ENCODE assay signal across 1 cellular context in the genomic region with DNA sequence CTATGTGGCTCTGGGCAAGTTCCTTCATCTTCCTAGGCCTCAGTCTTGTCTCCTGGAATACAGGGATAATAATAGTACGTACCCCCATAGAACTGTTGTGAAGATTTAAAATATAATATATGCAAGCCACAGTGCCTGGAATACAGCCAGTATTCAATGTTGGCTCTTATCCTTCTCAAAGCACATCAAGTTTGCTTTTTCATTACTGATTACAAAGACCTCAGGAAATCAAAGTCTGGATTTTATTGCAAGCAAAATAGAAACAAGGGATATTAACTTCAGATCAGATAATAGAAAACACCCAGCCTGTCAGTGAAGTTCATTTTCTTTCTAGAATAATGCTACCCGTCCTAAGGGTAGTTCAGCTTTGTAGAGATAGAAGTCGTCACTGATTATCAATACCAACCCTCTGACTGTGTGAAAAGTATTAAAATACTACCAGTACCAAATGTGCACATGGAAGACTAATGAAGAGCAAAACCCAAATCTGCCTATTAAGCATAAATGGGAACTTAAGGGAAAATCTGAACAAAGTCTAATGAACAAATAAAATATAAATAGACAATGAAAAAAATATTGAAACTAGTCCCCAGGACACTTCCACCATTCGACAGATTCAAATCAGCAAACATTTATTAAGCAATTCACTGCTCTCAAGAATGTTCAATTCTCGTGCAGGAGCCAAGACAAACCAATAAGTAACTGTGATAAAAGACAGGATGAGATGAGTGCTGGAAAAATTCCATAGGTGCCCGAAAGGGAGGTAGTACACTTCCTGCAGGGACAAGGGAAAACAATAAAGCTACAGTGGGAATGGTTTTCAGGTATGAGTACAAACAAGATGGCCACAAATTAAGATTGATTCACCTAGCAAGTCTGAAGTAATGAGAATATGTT.
TF ChIP-seq lines count a peak whose summit lies in the region.

No MANE protein-coding gene starts in this region.

TF ChIP-seq in SK-N-SH, 30 proteins besides CTCF, POLR2A, EP300 and RAD21 (continued from another document):
- TF ChIP-seq MAX (IDR thresholded peaks at IDR 0.05; ENCODE audit: low read depth), result no peak
- TF ChIP-seq GABPA (IDR thresholded peaks at IDR 0.05; ENCODE audit: low read depth), result no peak
- TF ChIP-seq EZH2phosphoT487 (IDR thresholded peaks at IDR 0.05; ENCODE audit: borderline replicate concordance, low read depth), result no peak
- TF ChIP-seq, protein P1, sequence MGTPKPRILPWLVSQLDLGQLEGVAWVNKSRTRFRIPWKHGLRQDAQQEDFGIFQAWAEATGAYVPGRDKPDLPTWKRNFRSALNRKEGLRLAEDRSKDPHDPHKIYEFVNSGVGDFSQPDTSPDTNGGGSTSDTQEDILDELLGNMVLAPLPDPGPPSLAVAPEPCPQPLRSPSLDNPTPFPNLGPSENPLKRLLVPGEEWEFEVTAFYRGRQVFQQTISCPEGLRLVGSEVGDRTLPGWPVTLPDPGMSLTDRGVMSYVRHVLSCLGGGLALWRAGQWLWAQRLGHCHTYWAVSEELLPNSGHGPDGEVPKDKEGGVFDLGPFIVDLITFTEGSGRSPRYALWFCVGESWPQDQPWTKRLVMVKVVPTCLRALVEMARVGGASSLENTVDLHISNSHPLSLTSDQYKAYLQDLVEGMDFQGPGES (IDR thresholded peaks at IDR 0.05; ENCODE audit: low read depth, low read length), result no peak
- TF ChIP-seq REST (IDR thresholded peaks at IDR 0.05; ENCODE audit: low read depth, low read length), result no peak
- no peak for TF ChIP-seq TCF12 (IDR thresholded peaks at IDR 0.05)
- TF ChIP-seq TAF1 (IDR thresholded peaks at IDR 0.05; ENCODE audit: borderline replicate concordance, low read depth, low read length), result no peak
- TF ChIP-seq YY1 (IDR thresholded peaks at IDR 0.05; ENCODE audit: low read depth), result no peak
- TF ChIP-seq RFX5 (IDR thresholded peaks at IDR 0.05; ENCODE audit: low read length), result no peak
- no peak for TF ChIP-seq USF2 (IDR thresholded peaks at IDR 0.05; ENCODE audit: borderline replicate concordance, low read depth, low read length)
- no peak for TF ChIP-seq RXRA (IDR thresholded peaks at IDR 0.05; ENCODE audit: borderline replicate concordance, low read depth)
- no peak for TF ChIP-seq POLR2AphosphoS5 (IDR thresholded peaks at IDR 0.05; ENCODE audit: low read depth, low read length)
- TF ChIP-seq, protein P2, sequence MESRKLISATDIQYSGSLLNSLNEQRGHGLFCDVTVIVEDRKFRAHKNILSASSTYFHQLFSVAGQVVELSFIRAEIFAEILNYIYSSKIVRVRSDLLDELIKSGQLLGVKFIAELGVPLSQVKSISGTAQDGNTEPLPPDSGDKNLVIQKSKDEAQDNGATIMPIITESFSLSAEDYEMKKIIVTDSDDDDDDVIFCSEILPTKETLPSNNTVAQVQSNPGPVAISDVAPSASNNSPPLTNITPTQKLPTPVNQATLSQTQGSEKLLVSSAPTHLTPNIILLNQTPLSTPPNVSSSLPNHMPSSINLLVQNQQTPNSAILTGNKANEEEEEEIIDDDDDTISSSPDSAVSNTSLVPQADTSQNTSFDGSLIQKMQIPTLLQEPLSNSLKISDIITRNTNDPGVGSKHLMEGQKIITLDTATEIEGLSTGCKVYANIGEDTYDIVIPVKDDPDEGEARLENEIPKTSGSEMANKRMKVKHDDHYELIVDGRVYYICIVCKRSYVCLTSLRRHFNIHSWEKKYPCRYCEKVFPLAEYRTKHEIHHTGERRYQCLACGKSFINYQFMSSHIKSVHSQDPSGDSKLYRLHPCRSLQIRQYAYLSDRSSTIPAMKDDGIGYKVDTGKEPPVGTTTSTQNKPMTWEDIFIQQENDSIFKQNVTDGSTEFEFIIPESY (IDR thresholded peaks at IDR 0.05; ENCODE audit: borderline replicate concordance, low read depth), result no peak
- TF ChIP-seq FOXM1 (IDR thresholded peaks at IDR 0.05; ENCODE audit: low read depth), result no peak
- no peak for TF ChIP-seq NRF1 (IDR thresholded peaks at IDR 0.05; ENCODE audit: low read depth, low read length)
- TF ChIP-seq CHD2 (IDR thresholded peaks at IDR 0.05; ENCODE audit: low read length, partially characterized antibody), result no peak
